ENCODE assay signal across 1 cellular context in genomic region chr2:97748397-97748796, GRCh38.
TF ChIP-seq lines count a peak whose summit lies in the region.

No MANE protein-coding gene starts in this region.

TF ChIP-seq in K562, 482 proteins besides CTCF, POLR2A, EP300 and RAD21 (continued from another document):
- TF ChIP-seq FOXP4 (CRISPR knock-in tag; IDR thresholded peaks at IDR 0.05; ENCODE audit: borderline replicate concordance) (no peak), ZMIZ1 (IDR thresholded peaks at IDR 0.05; ENCODE audit: low read depth in 2 of 2, low read length in 2 of 2) (0 out of 4 replicates have a peak, but pooled peaks of 1 of the 2 experiments have one; percentile 54), TCFL5 (CRISPR knock-in tag; conservative IDR thresholded peaks at IDR 0.05) (no peak), HCFC1 (IDR thresholded peaks at IDR 0.05; ENCODE audit: low read depth, low read length) (0 out of 2 replicates have a peak, but pooled peaks have one; percentile 35), MGA (IDR thresholded peaks at IDR 0.05) (0 out of 2 replicates have a peak, but pooled peaks have one; percentile 41), E2F6 (IDR thresholded peaks at IDR 0.05; ENCODE audit: borderline replicate concordance in 1 of 2, extremely low read depth in 1 of 2, insufficient read depth in 1 of 2, insufficient read length in 1 of 2, low read depth in 1 of 2, low read length in 1 of 2, poor library complexity in 1 of 2, severe bottlenecking in 1 of 2) (peak; percentile 19 to 62), PRDM10 (IDR thresholded peaks at IDR 0.05; ENCODE audit: partially characterized antibody) (peak; percentile 56), TFAP4 (CRISPR knock-in tag; IDR thresholded peaks at IDR 0.05; ENCODE audit: borderline replicate concordance) (peak; percentile 71), CTBP1 (IDR thresholded peaks at IDR 0.05; ENCODE audit: borderline replicate concordance) (peak; percentile 26; the same call in 1 of the 2 replicates), STAG1 (CRISPR knock-in tag; IDR thresholded peaks at IDR 0.05; ENCODE audit: borderline replicate concordance) (peak; percentile 28; the same call in 1 of the 2 replicates), MAX (CRISPR knock-in tag; IDR thresholded peaks at IDR 0.05) (peak; percentile 24; the same call in 1 of the 2 replicates), PML (IDR thresholded peaks at IDR 0.05; ENCODE audit: low read length) (no peak), HMG20B (CRISPR knock-in tag; IDR thresholded peaks at IDR 0.05) (no peak), HNRNPUL1 (IDR thresholded peaks at IDR 0.05; ENCODE audit: low read length) (no peak), KLF16 (IDR thresholded peaks at IDR 0.05) (0 out of 2 replicates have a peak, but pooled peaks have one; percentile 23), SMC3 (conservative IDR thresholded peaks at IDR 0.05; ENCODE audit: insufficient read depth, low read depth, low read length) (peak; percentile 63), ATF1 (CRISPR knock-in tag; IDR thresholded peaks at IDR 0.05) (no peak), ATF1 (tag; IDR thresholded peaks at IDR 0.05) (peak; percentile 30; the same call in 1 of the 2 replicates), DEAF1 (CRISPR knock-in tag; IDR thresholded peaks at IDR 0.05) (peak; percentile 57), ATF7 (IDR thresholded peaks at IDR 0.05) (0 out of 2 replicates have a peak, but pooled peaks have one; percentile 23), ZBTB7A (IDR thresholded peaks at IDR 0.05; ENCODE audit: borderline replicate concordance, control insufficient read depth, low read depth, low read length) (peak; percentile 54; the same call in 1 of the 2 replicates), ZNF24 (IDR thresholded peaks at IDR 0.05) (no peak), EP400 (IDR thresholded peaks at IDR 0.05) (peak; percentile 11; the same call in 1 of the 2 replicates), RCOR1 (IDR thresholded peaks at IDR 0.05; ENCODE audit: borderline replicate concordance in 1 of 2, low read depth in 2 of 2, low read length in 2 of 2) (peak in 1 of 2 experiments; percentile 49; a peak in 1 of 4 replicates)
